21 cellular contexts compared by ENCODE assay signal in genomic region chr3:4996223-4996765, GRCh38. TPM values are rescaled to one million over a fixed set of nuclear protein-coding genes. Genes with fewer than 3 reads are reported as not detected.
DNase-seq lines count a peak whose midpoint lies in the region; ATAC-seq, FAIRE-seq and TF ChIP-seq lines count a peak whose summit lies in the region.
"Had no signal": no experiment of that assay in that cellular context is flagged by ENCODE, and none has a peak within 500 bp of the region (broad histone marks: within the 10 kb centered on the region; RNA-seq: fewer than 3 reads in every experiment).

No MANE protein-coding gene starts in this region.

- TF ChIP-seq RAD21 in HepG2 (CRISPR knock-in tag; IDR thresholded peaks at IDR 0.05), result no peak

- peaks cover 3 to 8% of the 10 kb centered on the region in 2 experiments; a peak in 3 of 5 replicates for H3K27me3 ChIP-seq in HepG2 (ENCODE audit: control insufficient read depth in 1 of 2, insufficient read depth in 2 of 2, low read length in 2 of 2)
- H3K27me3 ChIP-seq: gastroesophageal sphincter, spleen had no signal

- H3K4me3 Mint-ChIP-seq in activated T-helper 17 cell treated with anti-CD3 and anti-CD28 coated beads, Interleukin-2, amount 50 U/mL, for 72 hours, result no peak overlapping the region
- no peak overlapping the region for H3K4me3 Mint-ChIP-seq in stimulated activated naive B cell treated with anti-CD40 and anti-IgM and Interleukin-4, amounts not matched to agents 10 μg/mL and 1 μg/mL and 100 μg/mL, for 72 hours
- H3K4me3 Mint-ChIP-seq in glutamatergic neuron (ENCODE audit: unreplicated experiment), result no peak overlapping the region
- H3K4me3 Mint-ChIP-seq: activated CD8-positive, alpha-beta memory T cell treated with anti-CD3 and anti-CD28 coated beads, Interleukin-2, amount 10 ng/mL, durations not matched to agents 7 days and 5 days; activated naive CD4-positive, alpha-beta T cell treated with anti-CD3 and anti-CD28 coated beads, Interleukin-2, amount 50 U/mL, for 24 hours; CD4-positive, alpha-beta T cell had no signal

- no peaks in the 10 kb centered on the region for H3K36me3 ChIP-seq in HepG2 (replicated peaks in 1 of 2; ENCODE audit: control insufficient read depth in 1 of 2, insufficient read depth in 2 of 2, low read length in 2 of 2)
- H3K36me3 ChIP-seq: cardiac muscle cell, gastroesophageal sphincter, HAP-1, spleen had no signal

- no peaks in the 10 kb centered on the region for H4K20me1 ChIP-seq in HepG2 (ENCODE audit: insufficient read depth, low read length)

- TF ChIP-seq CTCF in HepG2 (CRISPR knock-in tag; IDR thresholded peaks at IDR 0.05) (no peak), glutamatergic neuron (IDR thresholded peaks at IDR 0.05; ENCODE audit: partially characterized antibody, unreplicated experiment) (no peak)

- no peaks in the 10 kb centered on the region for H3K27me3 Mint-ChIP-seq in activated T-helper 17 cell treated with anti-CD3 and anti-CD28 coated beads, Interleukin-2, amount 50 U/mL, for 72 hours
- H3K27me3 Mint-ChIP-seq in stimulated activated naive B cell treated with anti-CD40 and anti-IgM and Interleukin-4, amounts not matched to agents 10 μg/mL and 1 μg/mL and 100 μg/mL, for 72 hours, result no peaks in the 10 kb centered on the region
- H3K27me3 Mint-ChIP-seq in glutamatergic neuron (ENCODE audit: unreplicated experiment), result peaks cover 4% of the 10 kb centered on the region
- H3K27me3 Mint-ChIP-seq: activated CD8-positive, alpha-beta memory T cell treated with anti-CD3 and anti-CD28 coated beads, Interleukin-2, amount 10 ng/mL, durations not matched to agents 7 days and 5 days; activated naive CD4-positive, alpha-beta T cell treated with anti-CD3 and anti-CD28 coated beads, Interleukin-2, amount 50 U/mL, for 24 hours; CD4-positive, alpha-beta T cell had no signal

- H3K36me3 Mint-ChIP-seq in activated T-helper 17 cell treated with anti-CD3 and anti-CD28 coated beads, Interleukin-2, amount 50 U/mL, for 72 hours (ENCODE audit: low read depth), result no peaks in the 10 kb centered on the region
- no peaks in the 10 kb centered on the region for H3K36me3 Mint-ChIP-seq in stimulated activated naive B cell treated with anti-CD40 and anti-IgM and Interleukin-4, amounts not matched to agents 10 μg/mL and 1 μg/mL and 100 μg/mL, for 72 hours
- H3K36me3 Mint-ChIP-seq in glutamatergic neuron (ENCODE audit: unreplicated experiment), result no peaks in the 10 kb centered on the region
- H3K36me3 Mint-ChIP-seq: activated naive CD4-positive, alpha-beta T cell treated with anti-CD3 and anti-CD28 coated beads, Interleukin-2, amount 50 U/mL, for 24 hours had no signal

- CTCF ChIA-PET in HepG2 (lab: Yijun Ruan, JAX; ENCODE audit: low intra/inter-chr PET ratio, low total read pairs), result no interaction called here

- TF ChIP-seq POLR2A in HepG2 (IDR thresholded peaks at IDR 0.05; ENCODE audit: insufficient read depth in 1 of 2, low read depth in 2 of 2, low read length in 2 of 2), result no peak

- H3K4me1 ChIP-seq in HepG2 (ENCODE audit: insufficient read depth, low read length), result peaks cover 30% of the 10 kb centered on the region

- no peak overlapping the region for H3K27ac ChIP-seq in HepG2 (ENCODE audit: extremely low read length, insufficient read depth, low read length)
- H3K27ac ChIP-seq: cardiac muscle cell, spleen, VCaP had no signal

- no peak overlapping the region for H3K4me3 ChIP-seq in HepG2 (replicated peaks in 1 of 3; ENCODE audit: insufficient read depth in 1 of 3, low read depth in 2 of 3, low read length in 3 of 3)
- H3K4me3 ChIP-seq: cardiac muscle cell, gastroesophageal sphincter, HAP-1, spleen had no signal

- POLR2A ChIA-PET in HepG2 (lab: Yijun Ruan, JAX), result no interaction called here

- FAIRE-seq in HepG2 (lab: Jason Lieb, UNC), result no peak

- no peak for ATAC-seq in activated T-helper 17 cell treated with anti-CD3 and anti-CD28 coated beads, Interleukin-2, amount 50 U/mL, for 72 hours (replicated peaks)
- ATAC-seq in HepG2, result no peak
- ATAC-seq in stimulated activated naive B cell treated with anti-CD40 and anti-IgM and Interleukin-4, amounts not matched to agents 10 μg/mL and 1 μg/mL and 100 μg/mL, for 72 hours (replicated peaks), result no peak
- no peak for ATAC-seq in GM18858 (IDR thresholded peaks at IDR 0.05; ENCODE audit: unreplicated experiment)
- ATAC-seq: gastroesophageal sphincter had no signal

- no peak overlapping the region for H2AFZ ChIP-seq in HepG2 (ENCODE audit: low read length)

- H3K9ac ChIP-seq in HepG2 (ENCODE audit: insufficient read depth, low read depth, low read length), result no peak overlapping the region

- DNase-seq in activated CD8-positive, alpha-beta memory T cell treated with anti-CD3 and anti-CD28 coated beads for 24 hours, result peak; percentile 50
- DNase-seq in activated CD8-positive, alpha-beta memory T cell treated with anti-CD3 and anti-CD28 coated beads, Interleukin-2, amount 50 U/mL, for 48 hours, result no peak
- DNase-seq in HepG2 (ENCODE audit: low spot score) (no peak), SKM-1 (lab: John Stamatoyannopoulos, UW; ENCODE audit: unreplicated experiment) (no peak), glutamatergic neuron (no peak)
- no peak for DNase-seq in stimulated activated naive B cell treated with anti-CD40 and anti-IgM and Interleukin-4, amounts not matched to agents 10 μg/mL and 1 μg/mL and 100 μg/mL, for 72 hours
- DNase-seq: CD4-positive, alpha-beta T cell; KBM-7; NCI-H1417 treated with DMSO at 0.1 percent for 48 hours; NCI-H2227 treated with DMSO at 0.1 percent for 48 hours; occipital lobe; spleen; substantia nigra had no signal

- in situ Hi-C loops in HepG2 (cut with HindIII; ENCODE audit: extremely low pct_ligation_motif_present, low pct_unique_long_range_greater_than_20kb), result no loop called here

- TF ChIP-seq EP300 in HepG2 (IDR thresholded peaks at IDR 0.05; ENCODE audit: low read depth in 2 of 2, low read length in 2 of 2) (no peak), HepG2 (CRISPR knock-in tag; IDR thresholded peaks at IDR 0.05; ENCODE audit: borderline replicate concordance) (no peak)

- no TSS peak for BruUV-seq in HepG2 (replicated peaks; lab: Mats Ljungman, UMichigan)

- H3K4me1 Mint-ChIP-seq in activated T-helper 17 cell treated with anti-CD3 and anti-CD28 coated beads, Interleukin-2, amount 50 U/mL, for 72 hours, result peaks cover 24% of the 10 kb centered on the region
- H3K4me1 Mint-ChIP-seq in stimulated activated naive B cell treated with anti-CD40 and anti-IgM and Interleukin-4, amounts not matched to agents 10 μg/mL and 1 μg/mL and 100 μg/mL, for 72 hours, result peaks cover 38 to 51% of the 10 kb centered on the region in 2 donors
- no peaks in the 10 kb centered on the region for H3K4me1 Mint-ChIP-seq in glutamatergic neuron (ENCODE audit: low read depth, unreplicated experiment)

- no peaks in the 10 kb centered on the region for H3K9me3 Mint-ChIP-seq in activated T-helper 17 cell treated with anti-CD3 and anti-CD28 coated beads, Interleukin-2, amount 50 U/mL, for 72 hours
- no peaks in the 10 kb centered on the region for H3K9me3 Mint-ChIP-seq in stimulated activated naive B cell treated with anti-CD40 and anti-IgM and Interleukin-4, amounts not matched to agents 10 μg/mL and 1 μg/mL and 100 μg/mL, for 72 hours
- no peaks in the 10 kb centered on the region for H3K9me3 Mint-ChIP-seq in glutamatergic neuron (ENCODE audit: unreplicated experiment)
- H3K9me3 Mint-ChIP-seq: activated naive CD4-positive, alpha-beta T cell treated with anti-CD3 and anti-CD28 coated beads, Interleukin-2, amount 50 U/mL, for 24 hours; CD4-positive, alpha-beta T cell had no signal

- H3K4me2 ChIP-seq in HepG2 (ENCODE audit: low read depth, low read length), result no peak overlapping the region

- H3K79me2 ChIP-seq in HepG2 (ENCODE audit: insufficient read depth, low read length), result no peaks in the 10 kb centered on the region

- intact Hi-C loops in HepG2 (cut with micrococcal nuclease; ENCODE audit: unreplicated experiment), result no loop called here

- WGBS in HepG2 (ENCODE audit: low lambda C conversion rate), result 90% methylated on average over 8 of the region's 8 CpGs

- H3K27ac Mint-ChIP-seq in activated T-helper 17 cell treated with anti-CD3 and anti-CD28 coated beads, Interleukin-2, amount 50 U/mL, for 72 hours, result peak overlapping the region; percentile 53
- H3K27ac Mint-ChIP-seq in stimulated activated naive B cell treated with anti-CD40 and anti-IgM and Interleukin-4, amounts not matched to agents 10 μg/mL and 1 μg/mL and 100 μg/mL, for 72 hours, result peak overlapping the region; percentile 68
- no peak overlapping the region for H3K27ac Mint-ChIP-seq in glutamatergic neuron (ENCODE audit: unreplicated experiment)
- H3K27ac Mint-ChIP-seq: activated CD8-positive, alpha-beta memory T cell treated with anti-CD3 and anti-CD28 coated beads, Interleukin-2, amount 10 ng/mL, durations not matched to agents 7 days and 5 days; activated naive CD4-positive, alpha-beta T cell treated with anti-CD3 and anti-CD28 coated beads, Interleukin-2, amount 50 U/mL, for 24 hours; CD4-positive, alpha-beta T cell had no signal

- H3K9me3 ChIP-seq in HepG2 (ENCODE audit: low read length), result no peaks in the 10 kb centered on the region
- H3K9me3 ChIP-seq: gastroesophageal sphincter, HAP-1, spleen had no signal

RNA-seq across cellular contexts. Expression of gene BHLHE40, which starts 17.1 kb away (rescaled TPM):
- 100 to 1,000 TPM; 217 to 527 TPM for total RNA-seq in activated T-helper 17 cell treated with anti-CD3 and anti-CD28 coated beads, Interleukin-2, amount 50 U/mL, for 72 hours
- 1.8 and 2.6 TPM in 2 replicates for total RNA-seq in HepG2 (2016; rRNA removed; fragmentation: Illumina TruSeq; extraction: Trizol)
- total RNA-seq in HepG2 (2016; cell fraction: cytosol; rRNA removed; fragmentation: Illumina TruSeq; extraction: Trizol; ENCODE audit: low read depth), result 0.44 and 0.61 TPM in 2 replicates
- 2.3 and 2.7 TPM in 2 replicates for total RNA-seq in HepG2 (2016; cell fraction: insoluble cytoplasmic fraction; rRNA removed; fragmentation: Illumina TruSeq; extraction: Trizol)
- 1.5 TPM in 2 replicates for total RNA-seq in HepG2 (2016; cell fraction: membrane; rRNA removed; fragmentation: Illumina TruSeq; extraction: Trizol)
- total RNA-seq in HepG2 (2016; cell fraction: nucleus; rRNA removed; fragmentation: Illumina TruSeq; extraction: Trizol), result 3.0 and 4.3 TPM in 2 replicates
- 51.0 and 60.0 TPM in 2 replicates for polyA plus RNA-seq in HepG2 (2011; rRNA removed)
- 29.3 and 36.0 TPM in 2 replicates for polyA plus RNA-seq in HepG2 (2011; cell fraction: cytosol; rRNA removed)
- 35.5 and 51.8 TPM in 2 replicates for polyA plus RNA-seq in HepG2 (2011; cell fraction: nucleus; rRNA removed)
- 145 and 159 TPM in 2 replicates for polyA plus RNA-seq in HepG2 (2012)
- polyA plus RNA-seq in HepG2 (2016; cell fraction: cytosol; fragmentation: Illumina TruSeq; extraction: Trizol; ENCODE audit: low read depth), result 0.21 and 0.42 TPM in 2 replicates
- 3.5 and 4.1 TPM in 2 replicates for polyA plus RNA-seq in HepG2 (2016; cell fraction: insoluble cytoplasmic fraction; fragmentation: Illumina TruSeq; extraction: Trizol; ENCODE audit: low read depth)
- 0.93 and 1.1 TPM in 2 replicates for polyA plus RNA-seq in HepG2 (2016; cell fraction: membrane; fragmentation: Illumina TruSeq; extraction: Trizol; ENCODE audit: low read depth)
- polyA plus RNA-seq in HepG2 (2016; cell fraction: nucleus; fragmentation: Illumina TruSeq; extraction: Trizol; ENCODE audit: insufficient read depth, low read depth), result 5.9 and 7.0 TPM in 2 replicates
- 17.6 and 68.5 TPM in 2 replicates for polyA minus RNA-seq in HepG2 (2011; rRNA and poly(A)+ RNA removed; ENCODE audit: low replicate concordance)
- polyA minus RNA-seq in HepG2 (2011; cell fraction: cytosol; rRNA and poly(A)+ RNA removed), result 59.1 and 63.2 TPM in 2 replicates
- polyA minus RNA-seq in HepG2 (2011; cell fraction: nucleus; rRNA and poly(A)+ RNA removed), result 23.0 and 31.6 TPM in 2 replicates
- total RNA-seq in glutamatergic neuron (ENCODE audit: unreplicated experiment), result 0.22 TPM

Comparison
In these comparisons a context has a peak if more than half of its experiments do, and no peak if none do; other contexts are left out.
1. RNA of gene BHLHE40, which starts 17.1 kb away (total RNA-seq): 217 to 527 TPM in activated T-helper 17 cell treated with anti-CD3 and anti-CD28 coated beads, Interleukin-2, amount 50 U/mL, for 72 hours; 0.44 to 4.3 TPM in HepG2 and 0.22 TPM in glutamatergic neuron (single experiment); every median in the first group is over 10 times any median in the second.